ENCODE assay signal across 8 cellular contexts in the genomic region with DNA sequence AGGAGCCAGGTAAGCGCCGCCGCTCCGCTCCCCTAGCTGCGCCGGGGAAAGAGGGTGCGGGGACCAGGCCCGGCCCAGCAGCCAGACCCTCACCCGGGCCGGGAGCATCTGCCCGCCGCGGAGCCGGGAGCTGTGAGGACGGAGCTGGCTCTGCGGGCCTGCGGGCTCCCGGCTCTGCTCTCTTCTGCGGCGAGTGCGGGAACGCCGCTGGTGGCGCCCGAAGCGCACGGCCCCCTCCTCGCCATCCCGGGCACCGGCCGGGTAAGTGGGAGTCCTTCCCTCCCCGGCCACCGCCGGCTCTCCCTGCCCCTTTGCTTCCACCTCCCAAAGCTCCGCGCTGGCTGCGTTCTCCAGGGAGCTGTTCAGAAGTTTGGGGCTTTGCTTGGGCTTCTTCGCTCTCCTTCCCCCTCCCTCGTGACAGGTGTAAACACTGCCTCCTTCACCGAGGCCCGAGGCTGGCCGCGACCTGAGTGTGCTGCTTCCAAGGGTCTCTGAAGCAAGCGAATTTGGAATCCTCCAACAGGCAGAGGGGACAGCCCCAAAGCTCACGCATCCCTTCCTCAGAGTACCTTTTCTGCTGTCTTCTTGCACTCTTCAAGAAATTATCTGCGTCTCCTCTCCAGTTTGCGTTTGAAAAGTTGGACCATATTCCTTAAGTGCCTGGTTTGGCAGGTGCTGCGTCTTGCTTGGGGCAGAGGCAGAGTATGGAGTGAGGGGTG. TPM values are rescaled to one million over a fixed set of nuclear protein-coding genes. Genes with fewer than 3 reads are reported as not detected.
DNase-seq lines count a peak whose midpoint lies in the region; ATAC-seq and TF ChIP-seq lines count a peak whose summit lies in the region.

No MANE protein-coding gene starts in this region.

- no peaks in the 10 kb centered on the region for H3K9me3 Mint-ChIP-seq in activated T-cell treated with anti-CD3 and anti-CD28 coated beads, Interleukin-2, amount 50 U/mL, for 4 hours

- peak overlapping the region; percentile 99 for H3K4me3 Mint-ChIP-seq in activated T-cell treated with anti-CD3 and anti-CD28 coated beads, Interleukin-2, amount 50 U/mL, for 4 hours

- H3K36me3 ChIP-seq in neutrophil, result no peaks in the 10 kb centered on the region

- no peaks in the 10 kb centered on the region for H3K27me3 ChIP-seq in neutrophil

- H3K4me1 Mint-ChIP-seq in activated T-cell treated with anti-CD3 and anti-CD28 coated beads, Interleukin-2, amount 50 U/mL, for 4 hours (ENCODE audit: low read depth), result peaks cover 37% of the 10 kb centered on the region

- TF ChIP-seq CTCF in fibroblast of villous mesenchyme (IDR thresholded peaks at IDR 0.05; ENCODE audit: insufficient read depth, low read depth, low read length) (no peak), neutrophil (IDR thresholded peaks at IDR 0.05) (no peak)

- H3K4me1 ChIP-seq in neutrophil (ENCODE audit: control insufficient read depth in 1 of 2, insufficient read depth in 1 of 2, low read depth in 1 of 2, low read length in 1 of 2), result peaks cover 29 to 38% of the 10 kb centered on the region in 2 experiments

- DNase-seq in ELF-1 (ENCODE audit: low read depth, low spot score) (peak; percentile 71), LHCN-M2 (ENCODE audit: low read depth) (peak; percentile 5), fibroblast of villous mesenchyme (ENCODE audit: low read depth) (no peak), GM19240 (ENCODE audit: insufficient read length, low spot score) (no peak), NCI-H1930 (lab: John Stamatoyannopoulos, UW) (no peak)
- DNase-seq in activated T-cell treated with anti-CD3 and anti-CD28 coated beads, Interleukin-2, amount 50 U/mL, for 4 hours, result peak; percentile 14

- H3K36me3 Mint-ChIP-seq in activated T-cell treated with anti-CD3 and anti-CD28 coated beads, Interleukin-2, amount 50 U/mL, for 4 hours (ENCODE audit: insufficient read depth), result no peaks in the 10 kb centered on the region

- peak; percentile 25 for ATAC-seq in GM21717 (IDR thresholded peaks at IDR 0.05; ENCODE audit: unreplicated experiment)
- ATAC-seq in activated T-cell treated with anti-CD3 and anti-CD28 coated beads, Interleukin-2, amount 50 U/mL, for 4 hours, result peak; percentile 21 to 27

- no peaks in the 10 kb centered on the region for H3K9me3 ChIP-seq in neutrophil

- H3K27me3 Mint-ChIP-seq in activated T-cell treated with anti-CD3 and anti-CD28 coated beads, Interleukin-2, amount 50 U/mL, for 4 hours (ENCODE audit: low read depth), result no peaks in the 10 kb centered on the region

- H3K4me3 ChIP-seq in fibroblast of villous mesenchyme (ENCODE audit: low read depth, low read length), result peak overlapping the region; percentile 93
- peak overlapping the region; percentile 83 to 85 for H3K4me3 ChIP-seq in neutrophil (ENCODE audit: low read depth in 1 of 2, low read length in 1 of 2)

- peak overlapping the region; percentile 99 for H3K27ac ChIP-seq in neutrophil

RNA-seq across cellular contexts. Expression of a gene that starts 0.6 kb away (rescaled TPM):
- total RNA-seq in LHCN-M2 (2014; rRNA removed) (13.3 and 16.1 TPM in 2 replicates), fibroblast of villous mesenchyme (26.4 and 40.2 TPM in 2 replicates)
- 5.4 TPM for polyA plus RNA-seq in LHCN-M2 (2012)
- 10 to 100 TPM; 33.7 to 38.2 (median 37.4) TPM for total RNA-seq in activated T-cell treated with anti-CD3 and anti-CD28 coated beads, Interleukin-2, amount 50 U/mL, for 4 hours

Comparison
In these comparisons a context has a peak if more than half of its experiments do, and no peak if none do; other contexts are left out.
1. DNase-seq: peak in ELF-1 (single experiment), LHCN-M2 (single experiment) and activated T-cell treated with anti-CD3 and anti-CD28 coated beads, Interleukin-2, amount 50 U/mL, for 4 hours (single experiment); none in fibroblast of villous mesenchyme (single experiment), GM19240 (single experiment) and NCI-H1930 (0 of 2).